ENCODE assay signal across 19 cellular contexts in genomic region chr3:122443090-122443489, GRCh38. TPM values are rescaled to one million over a fixed set of nuclear protein-coding genes. Genes with fewer than 3 reads are reported as not detected.
DNase-seq lines count a peak whose midpoint lies in the region; ATAC-seq and TF ChIP-seq lines count a peak whose summit lies in the region.
"Had no signal": no experiment of that assay in that cellular context is flagged by ENCODE, and none has a peak within 500 bp of the region (broad histone marks: within the 10 kb centered on the region; RNA-seq: fewer than 3 reads in every experiment).

No MANE protein-coding gene starts in this region.

- CTCF ChIA-PET in CD8-positive, alpha-beta memory T cell (lab: Charles Lee), result no interaction called here

- POLR2A ChIA-PET in CD8-positive, alpha-beta memory T cell (lab: Charles Lee), result no interaction called here

- peaks cover 7% of the 10 kb centered on the region for H3K4me1 Mint-ChIP-seq in type B pancreatic cell (ENCODE audit: unreplicated experiment)
- H3K4me1 Mint-ChIP-seq in CD8-positive, alpha-beta memory T cell, result peaks cover 7 to 15% (median 11%) of the 10 kb centered on the region in 3 donors

- peaks cover 68% of the 10 kb centered on the region for H3K36me3 ChIP-seq in HUES6 (ENCODE audit: control insufficient read depth, insufficient read depth, low read length)
- peaks cover 27% of the 10 kb centered on the region for H3K36me3 ChIP-seq in CD8-positive, alpha-beta memory T cell (ENCODE audit: insufficient read depth, low read length)
- peaks cover 39% of the 10 kb centered on the region for H3K36me3 ChIP-seq in effector memory CD4-positive, alpha-beta T cell (ENCODE audit: control insufficient read depth, insufficient read depth, low read length)

- peaks cover 10% of the 10 kb centered on the region for H3K9me3 Mint-ChIP-seq in type B pancreatic cell
- peaks cover 2 to 9% (median 4%) of the 10 kb centered on the region in 5 donors for H3K9me3 Mint-ChIP-seq in CD8-positive, alpha-beta memory T cell

- H3K9me3 ChIP-seq in HUES6 (ENCODE audit: control insufficient read depth, insufficient read depth, low read depth, low read length), result peaks cover 3% of the 10 kb centered on the region; the same call in 1 of the 2 replicates
- H3K9me3 ChIP-seq in CD8-positive, alpha-beta memory T cell (ENCODE audit: low read length), result no peaks in the 10 kb centered on the region
- H3K9me3 ChIP-seq in effector memory CD4-positive, alpha-beta T cell (ENCODE audit: control insufficient read depth, low read length), result no peaks in the 10 kb centered on the region
- H3K9me3 ChIP-seq: MG63, tibial artery had no signal

- no peak for ATAC-seq in GM19324 (IDR thresholded peaks at IDR 0.05; ENCODE audit: low FRiP score, unreplicated experiment)
- ATAC-seq: stimulated activated naive CD8-positive, alpha-beta T cell treated with anti-CD3 and anti-CD28 coated beads, Interleukin-15, Interleukin-2, amounts not matched to agents 100 U/mL and 50 U/mL, for 24 hours had no signal

- H3K36me3 Mint-ChIP-seq in type B pancreatic cell, result peaks cover 77% of the 10 kb centered on the region
- peaks cover 59 to 97% (median 70%) of the 10 kb centered on the region in 3 donors for H3K36me3 Mint-ChIP-seq in CD8-positive, alpha-beta memory T cell

- TF ChIP-seq CTCF in type B pancreatic cell (conservative IDR thresholded peaks at IDR 0.05), result no peak

- peak overlapping the region; percentile 27; the same call in 1 of the 2 replicates for H3K4me3 ChIP-seq in HUES6 (ENCODE audit: low read depth, low read length)
- no peak overlapping the region for H3K4me3 ChIP-seq in CD8-positive, alpha-beta memory T cell (ENCODE audit: low read length)
- H3K4me3 ChIP-seq in effector memory CD4-positive, alpha-beta T cell (ENCODE audit: insufficient read depth, low read depth, low read length, poor library complexity, severe bottlenecking), result no peak overlapping the region
- H3K4me3 ChIP-seq: GM23248, lung, MG63, tibial artery had no signal

- H3K4me3 Mint-ChIP-seq in type B pancreatic cell, result no peak overlapping the region
- no peak overlapping the region for H3K4me3 Mint-ChIP-seq in CD8-positive, alpha-beta memory T cell
- H3K4me3 Mint-ChIP-seq: activated CD4-positive, alpha-beta memory T cell treated with anti-CD3 and anti-CD28 coated beads for 36 hours; T-helper 2 cell treated with Interferon-gamma antibody and Interleukin-4, amounts not matched to agents 5 μg/mL and 100 μg/mL, for 36 hours had no signal

- H3K9ac ChIP-seq in HUES6 (ENCODE audit: low read length), result peak overlapping the region; percentile 27
- H3K9ac ChIP-seq: GM23248 had no signal

- H3K27ac Mint-ChIP-seq in type B pancreatic cell, result peak overlapping the region; percentile 68
- no peak overlapping the region for H3K27ac Mint-ChIP-seq in CD8-positive, alpha-beta memory T cell
- H3K27ac Mint-ChIP-seq: activated CD4-positive, alpha-beta memory T cell treated with anti-CD3 and anti-CD28 coated beads for 36 hours; T-helper 2 cell treated with Interferon-gamma antibody and Interleukin-4, amounts not matched to agents 5 μg/mL and 100 μg/mL, for 36 hours had no signal

- peak; percentile 51 for DNase-seq in ecto neural progenitor cell (ENCODE audit: low spot score)
- peak; percentile 40 for DNase-seq in iPS-NIHi11 (ENCODE audit: low spot score)
- no peak for DNase-seq in type B pancreatic cell (ENCODE audit: extremely low spot score, unreplicated experiment)
- DNase-seq in CD8-positive, alpha-beta memory T cell, result no peak
- no peak for DNase-seq in effector memory CD4-positive, alpha-beta T cell
- DNase-seq: activated CD4-positive, alpha-beta memory T cell treated with anti-CD3 and anti-CD28 coated beads for 36 hours; activated CD4-positive, CD25-positive, alpha-beta regulatory T cell; activated gamma-delta T cell; GM23248; MG63; NCI-H1436; NCI-H69; stimulated activated CD4-positive, alpha-beta T cell treated with anti-CD3 and anti-CD28 coated beads, Interleukin-4, amount 100 ng/mL, for 1 hour; stimulated activated naive CD8-positive, alpha-beta T cell treated with anti-CD3 and anti-CD28 coated beads, Interleukin-15, Interleukin-2, amounts not matched to agents 100 U/mL and 50 U/mL, for 24 hours; tibial artery had no signal

- peaks cover 6% of the 10 kb centered on the region; the same call in 1 of the 2 replicates for H3K4me1 ChIP-seq in HUES6 (ENCODE audit: control insufficient read depth, insufficient read depth, low read length)
- H3K4me1 ChIP-seq in CD8-positive, alpha-beta memory T cell (ENCODE audit: insufficient read depth, low read length), result no peaks in the 10 kb centered on the region
- no peaks in the 10 kb centered on the region for H3K4me1 ChIP-seq in effector memory CD4-positive, alpha-beta T cell (ENCODE audit: control insufficient read depth, insufficient read depth, low read length, poor library complexity, severe bottlenecking)
- H3K4me1 ChIP-seq: tibial artery had no signal

- H3K27me3 ChIP-seq in HUES6 (ENCODE audit: control insufficient read depth, insufficient read depth, low read length), result no peaks in the 10 kb centered on the region
- H3K27me3 ChIP-seq in CD8-positive, alpha-beta memory T cell (ENCODE audit: insufficient read depth, low read length, poor library complexity, severe bottlenecking), result no peaks in the 10 kb centered on the region
- H3K27me3 ChIP-seq in effector memory CD4-positive, alpha-beta T cell (replicated peaks; ENCODE audit: control insufficient read depth, insufficient read depth, low read length, poor library complexity, severe bottlenecking), result no peaks in the 10 kb centered on the region
- H3K27me3 ChIP-seq: MG63, tibial artery had no signal

- H3K27ac ChIP-seq in HUES6 (ENCODE audit: low read depth, low read length), result peak overlapping the region; percentile 74; the same call in 1 of the 2 replicates
- H3K27ac ChIP-seq in CD8-positive, alpha-beta memory T cell (ENCODE audit: low read depth, low read length), result no peak overlapping the region
- H3K27ac ChIP-seq in effector memory CD4-positive, alpha-beta T cell (ENCODE audit: insufficient read depth, low read length, poor library complexity, severe bottlenecking), result no peak overlapping the region
- H3K27ac ChIP-seq: GM23248, tibial artery had no signal

- H3K27me3 Mint-ChIP-seq in type B pancreatic cell, result no peaks in the 10 kb centered on the region
- H3K27me3 Mint-ChIP-seq in CD8-positive, alpha-beta memory T cell, result no peaks in the 10 kb centered on the region
- H3K27me3 Mint-ChIP-seq: activated CD4-positive, alpha-beta memory T cell treated with anti-CD3 and anti-CD28 coated beads for 36 hours had no signal

RNA-seq across cellular contexts. Expression of gene WDR5B, which starts 27.2 kb away (rescaled TPM):
- total RNA-seq in type B pancreatic cell (ENCODE audit: low replicate concordance), result 6.2 and 8.2 TPM in 2 replicates
- 1 to 10 TPM; 4.6 to 4.8 TPM for total RNA-seq in CD8-positive, alpha-beta memory T cell
- polyA plus RNA-seq in CD8-positive, alpha-beta memory T cell, result 1.6 TPM

RNA-seq across cellular contexts. Expression of gene FAM162A, which starts 59.1 kb away (rescaled TPM):
- total RNA-seq in type B pancreatic cell (ENCODE audit: low replicate concordance), result 68.8 and 230 TPM in 2 replicates
- 10 to 100 TPM; 62.6 to 63.3 TPM for total RNA-seq in CD8-positive, alpha-beta memory T cell
- 113 TPM for polyA plus RNA-seq in CD8-positive, alpha-beta memory T cell

Comparison
In these comparisons a context has a peak if more than half of its experiments do, and no peak if none do; other contexts are left out.
1. DNase-seq: peak in ecto neural progenitor cell (single experiment) and iPS-NIHi11 (single experiment); none in type B pancreatic cell (single experiment), CD8-positive, alpha-beta memory T cell (0 of 5) and effector memory CD4-positive, alpha-beta T cell (0 of 3).